ENCODE assay signal across 35 cellular contexts in genomic region chr14:59832663-59833294, GRCh38. TPM values are rescaled to one million over a fixed set of nuclear protein-coding genes. Genes with fewer than 3 reads are reported as not detected.
"Had no signal": no experiment of that assay in that cellular context is flagged by ENCODE, and none has a peak within 500 bp of the region (broad histone marks: within the 10 kb centered on the region; RNA-seq: fewer than 3 reads in every experiment).

No MANE protein-coding gene starts in this region.

- H3K4me1 ChIP-seq: adrenal gland, body of pancreas, breast epithelium had no signal

- ATAC-seq: activated CD4-positive, alpha-beta T cell treated with anti-CD3 and anti-CD28 coated beads for 36 hours; activated CD4-positive, CD25-positive, alpha-beta regulatory T cell treated with anti-CD3 and anti-CD28 coated beads, Interleukin-2, amount 50 U/mL, for 24 hours; activated naive CD4-positive, alpha-beta T cell treated with anti-CD3 and anti-CD28 coated beads, Interleukin-2, amount 50 U/mL, for 72 hours; activated T-cell treated with anti-CD3 and anti-CD28 coated beads, Interleukin-2, amount 50 U/mL, for 4 hours; body of pancreas; Right ventricle myocardium inferior; WTC11 had no signal

- H3K27ac ChIP-seq: adrenal gland, body of pancreas, breast epithelium, PC-9, RWPE1 had no signal

- H3K36me3 ChIP-seq: adrenal gland, breast epithelium, MG63 had no signal

- H3K27me3 ChIP-seq: adrenal gland, body of pancreas, breast epithelium, MG63 had no signal

- DNase-seq: activated CD4-positive, alpha-beta memory T cell treated with anti-CD3 and anti-CD28 coated beads for 36 hours; activated CD4-positive, alpha-beta T cell treated with anti-CD3 and anti-CD28 coated beads for 36 hours; activated CD4-positive, alpha-beta T cell treated with anti-CD3 and anti-CD28 coated beads, Interleukin-2, amount 10 ng/mL, durations not matched to agents 7 days and 5 days; activated CD8-positive, alpha-beta memory T cell treated with anti-CD3 and anti-CD28 coated beads, Interleukin-2, amount 50 U/mL, for 4 hours; activated gamma-delta T cell treated with Interleukin-2 at 50 U/mL for 16 hours; activated naive CD4-positive, alpha-beta T cell treated with anti-CD3 and anti-CD28 coated beads for 36 hours; activated T-cell treated with anti-CD3 and anti-CD28 coated beads for 4 hours; activated T-cell treated with anti-CD3 and anti-CD28 coated beads, Interleukin-2, amount 50 U/mL, for 4 hours; adrenal gland; body of pancreas; Kasumi-1; KG1; MG63; NCI-H1048; NCI-H1105 treated with DMSO at 0.1 percent for 48 hours; NCI-H1436; NCI-H1694; NCI-H1930; NCI-H2081 treated with DMSO at 0.1 percent for 48 hours; NCI-H510A; NCI-H526; NCI-H748 treated with DMSO at 0.1 percent for 48 hours; NK-92 treated with Interleukin-12 subunit alpha and Interleukin-12 subunit beta, amount 100 ng/mL, for 24 hours; PC-9; SW 1271; T-helper 1 cell; T-helper 2 cell; T-helper 9 cell had no signal

- H3K4me2 ChIP-seq: PC-9 had no signal

- H3K4me3 ChIP-seq: adrenal gland, body of pancreas, breast epithelium, MG63, PC-9 had no signal

RNA-seq across cellular contexts. Expression of gene RTN1, which starts 37.8 kb away (rescaled TPM):
- total RNA-seq: activated CD4-positive, alpha-beta memory T cell treated with anti-CD3 and anti-CD28 coated beads for 36 hours; activated CD4-positive, alpha-beta T cell treated with anti-CD3 and anti-CD28 coated beads for 36 hours; activated CD4-positive, alpha-beta T cell treated with anti-CD3 and anti-CD28 coated beads, Interleukin-2, amount 10 ng/mL, durations not matched to agents 7 days and 5 days; activated naive CD4-positive, alpha-beta T cell treated with anti-CD3 and anti-CD28 coated beads for 36 hours; activated naive CD4-positive, alpha-beta T cell treated with anti-CD3 and anti-CD28 coated beads, Interleukin-2, amount 50 U/mL, for 72 hours; activated T-cell treated with anti-CD3 and anti-CD28 coated beads, Interleukin-2, amount 50 U/mL, for 4 hours; activated T-helper 1 cell treated with anti-CD3 and anti-CD28 coated beads, Interleukin-12 subunit alpha, Interleukin-12 subunit beta, Interleukin-2, Interleukin-4 antibody, amounts not matched to agents 30 ng/mL and 10 ng/mL and 1 ng/mL, durations not matched to agents 14 hours and 24 hours and 36 hours; PC-9 had no signal
